In the genomic region with DNA sequence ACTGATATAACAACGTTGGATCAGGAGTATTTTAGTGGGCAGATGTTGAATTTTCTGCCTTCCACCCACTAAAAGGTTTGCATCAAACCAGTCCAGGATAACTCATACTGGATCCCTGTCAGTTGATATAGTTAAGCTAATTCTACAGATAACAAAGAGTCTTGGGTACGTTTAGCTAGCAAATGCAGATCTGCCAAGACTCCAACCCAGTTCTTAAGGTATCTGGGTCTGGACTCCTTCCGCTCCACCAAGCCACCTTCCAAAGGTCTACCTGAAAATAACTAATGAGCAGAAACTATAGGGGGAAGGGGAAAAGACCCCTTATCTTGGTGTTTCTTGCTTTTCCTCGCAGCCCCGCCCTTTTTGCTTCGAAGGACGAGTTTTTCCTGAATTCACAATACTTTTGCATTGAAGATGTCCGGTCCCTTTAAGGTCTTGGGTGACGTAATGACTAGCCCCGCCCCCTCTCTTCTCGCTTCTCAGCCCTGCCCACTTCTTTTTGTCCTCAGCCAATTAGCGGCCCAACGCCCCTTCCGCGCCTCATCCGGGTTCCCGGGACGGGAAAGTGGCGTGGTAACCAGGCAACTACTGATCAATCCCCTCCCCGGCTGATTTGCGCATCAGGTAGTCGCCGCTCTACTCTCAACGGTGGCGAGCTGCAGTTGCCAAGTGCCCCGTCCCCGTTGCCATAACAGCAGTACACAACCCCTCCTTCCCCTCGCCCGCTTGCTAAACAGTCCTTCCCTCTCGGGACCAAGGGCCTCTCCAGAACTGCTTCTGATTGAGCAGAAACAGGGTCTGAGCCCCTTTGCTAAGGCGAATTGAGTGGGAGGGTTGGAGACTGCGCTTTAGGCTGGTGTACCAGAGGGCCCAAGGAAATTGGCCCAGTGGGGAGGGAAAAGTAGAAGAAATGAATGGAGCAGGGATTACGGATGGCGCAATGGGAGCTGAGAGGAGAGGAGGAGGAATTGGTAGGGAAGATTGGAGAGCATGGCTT, we compare ENCODE assay signal across 1 cellular context.
TF ChIP-seq lines count a peak whose summit lies in the region.

A gene with protein sequence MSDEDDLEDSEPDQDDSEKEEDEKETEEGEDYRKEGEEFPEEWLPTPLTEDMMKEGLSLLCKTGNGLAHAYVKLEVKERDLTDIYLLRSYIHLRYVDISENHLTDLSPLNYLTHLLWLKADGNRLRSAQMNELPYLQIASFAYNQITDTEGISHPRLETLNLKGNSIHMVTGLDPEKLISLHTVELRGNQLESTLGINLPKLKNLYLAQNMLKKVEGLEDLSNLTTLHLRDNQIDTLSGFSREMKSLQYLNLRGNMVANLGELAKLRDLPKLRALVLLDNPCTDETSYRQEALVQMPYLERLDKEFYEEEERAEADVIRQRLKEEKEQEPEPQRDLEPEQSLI (plus strand): TSS at position 543 of the 997 bp plus-strand sequence. CDS start 812 bp downstream, outside the sequence.

TF ChIP-seq in GM12878, 131 proteins besides CTCF, POLR2A, EP300 and RAD21 (continued from another document):
- TF ChIP-seq SRF (IDR thresholded peaks at IDR 0.05; ENCODE audit: low read depth in 2 of 2, low read length in 2 of 2) (0 out of 4 replicates have a peak, but pooled peaks of 1 of the 2 experiments have one; percentile 2), EZH2 (IDR thresholded peaks at IDR 0.05; ENCODE audit: borderline replicate concordance, control insufficient read depth, low read depth, low read length) (no peak), SIN3A (IDR thresholded peaks at IDR 0.05; ENCODE audit: low read depth, low read length) (peak; percentile 89), ZSCAN29 (IDR thresholded peaks at IDR 0.05) (no peak), PBX3 (IDR thresholded peaks at IDR 0.05; ENCODE audit: insufficient replicate concordance, low read depth, low read length) (no peak), MEF2B (IDR thresholded peaks at IDR 0.05; ENCODE audit: partially characterized antibody, poor library complexity, severe bottlenecking) (peak; percentile 38), RCOR1 (conservative IDR thresholded peaks at IDR 0.05; ENCODE audit: low read depth, low read length) (no peak), RFX5 (IDR thresholded peaks at IDR 0.05; ENCODE audit: low read depth, low read length) (no peak), TAF1 (IDR thresholded peaks at IDR 0.05; ENCODE audit: borderline replicate concordance, low read depth, low read length) (peak; percentile 35; the same call in 1 of the 2 replicates), GABPA (IDR thresholded peaks at IDR 0.05; ENCODE audit: low read depth) (no peak), ZBTB40 (IDR thresholded peaks at IDR 0.05; ENCODE audit: borderline replicate concordance) (peak; percentile 53; the same call in 1 of the 2 replicates), BCL3 (IDR thresholded peaks at IDR 0.05; ENCODE audit: borderline replicate concordance, insufficient read depth, low read depth, low read length, poor library complexity, severe bottlenecking) (no peak), MTA3 (IDR thresholded peaks at IDR 0.05; ENCODE audit: borderline replicate concordance, low read length) (no peak), HDAC6 (IDR thresholded peaks at IDR 0.05; ENCODE audit: unreplicated experiment) (no peak), ASH2L (IDR thresholded peaks at IDR 0.05; ENCODE audit: borderline replicate concordance, low read depth) (no peak), ZNF622 (IDR thresholded peaks at IDR 0.05) (no peak), BACH1 (IDR thresholded peaks at IDR 0.05; ENCODE audit: borderline replicate concordance) (0 out of 2 replicates have a peak, but pooled peaks have one; percentile 29), SMAD1 (IDR thresholded peaks at IDR 0.05; ENCODE audit: low read depth, partially characterized antibody) (no peak), SUZ12 (IDR thresholded peaks at IDR 0.05; ENCODE audit: unreplicated experiment) (no peak), ZNF24 (IDR thresholded peaks at IDR 0.05) (no peak), MLLT1 (IDR thresholded peaks at IDR 0.05) (peak; percentile 50; the same call in 1 of the 2 replicates), RELB (IDR thresholded peaks at IDR 0.05; ENCODE audit: low read depth) (peak; percentile 86; the same call in 1 of the 2 replicates)
- TF ChIP-seq, protein P1, sequence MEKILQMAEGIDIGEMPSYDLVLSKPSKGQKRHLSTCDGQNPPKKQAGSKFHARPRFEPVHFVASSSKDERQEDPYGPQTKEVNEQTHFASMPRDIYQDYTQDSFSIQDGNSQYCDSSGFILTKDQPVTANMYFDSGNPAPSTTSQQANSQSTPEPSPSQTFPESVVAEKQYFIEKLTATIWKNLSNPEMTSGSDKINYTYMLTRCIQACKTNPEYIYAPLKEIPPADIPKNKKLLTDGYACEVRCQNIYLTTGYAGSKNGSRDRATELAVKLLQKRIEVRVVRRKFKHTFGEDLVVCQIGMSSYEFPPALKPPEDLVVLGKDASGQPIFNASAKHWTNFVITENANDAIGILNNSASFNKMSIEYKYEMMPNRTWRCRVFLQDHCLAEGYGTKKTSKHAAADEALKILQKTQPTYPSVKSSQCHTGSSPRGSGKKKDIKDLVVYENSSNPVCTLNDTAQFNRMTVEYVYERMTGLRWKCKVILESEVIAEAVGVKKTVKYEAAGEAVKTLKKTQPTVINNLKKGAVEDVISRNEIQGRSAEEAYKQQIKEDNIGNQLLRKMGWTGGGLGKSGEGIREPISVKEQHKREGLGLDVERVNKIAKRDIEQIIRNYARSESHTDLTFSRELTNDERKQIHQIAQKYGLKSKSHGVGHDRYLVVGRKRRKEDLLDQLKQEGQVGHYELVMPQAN (conservative IDR thresholded peaks at IDR 0.05) = peak; percentile 80
- TF ChIP-seq, protein P2, sequence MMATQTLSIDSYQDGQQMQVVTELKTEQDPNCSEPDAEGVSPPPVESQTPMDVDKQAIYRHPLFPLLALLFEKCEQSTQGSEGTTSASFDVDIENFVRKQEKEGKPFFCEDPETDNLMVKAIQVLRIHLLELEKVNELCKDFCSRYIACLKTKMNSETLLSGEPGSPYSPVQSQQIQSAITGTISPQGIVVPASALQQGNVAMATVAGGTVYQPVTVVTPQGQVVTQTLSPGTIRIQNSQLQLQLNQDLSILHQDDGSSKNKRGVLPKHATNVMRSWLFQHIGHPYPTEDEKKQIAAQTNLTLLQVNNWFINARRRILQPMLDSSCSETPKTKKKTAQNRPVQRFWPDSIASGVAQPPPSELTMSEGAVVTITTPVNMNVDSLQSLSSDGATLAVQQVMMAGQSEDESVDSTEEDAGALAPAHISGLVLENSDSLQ (IDR thresholded peaks at IDR 0.05) = peak; percentile 74
